In the genomic region with DNA sequence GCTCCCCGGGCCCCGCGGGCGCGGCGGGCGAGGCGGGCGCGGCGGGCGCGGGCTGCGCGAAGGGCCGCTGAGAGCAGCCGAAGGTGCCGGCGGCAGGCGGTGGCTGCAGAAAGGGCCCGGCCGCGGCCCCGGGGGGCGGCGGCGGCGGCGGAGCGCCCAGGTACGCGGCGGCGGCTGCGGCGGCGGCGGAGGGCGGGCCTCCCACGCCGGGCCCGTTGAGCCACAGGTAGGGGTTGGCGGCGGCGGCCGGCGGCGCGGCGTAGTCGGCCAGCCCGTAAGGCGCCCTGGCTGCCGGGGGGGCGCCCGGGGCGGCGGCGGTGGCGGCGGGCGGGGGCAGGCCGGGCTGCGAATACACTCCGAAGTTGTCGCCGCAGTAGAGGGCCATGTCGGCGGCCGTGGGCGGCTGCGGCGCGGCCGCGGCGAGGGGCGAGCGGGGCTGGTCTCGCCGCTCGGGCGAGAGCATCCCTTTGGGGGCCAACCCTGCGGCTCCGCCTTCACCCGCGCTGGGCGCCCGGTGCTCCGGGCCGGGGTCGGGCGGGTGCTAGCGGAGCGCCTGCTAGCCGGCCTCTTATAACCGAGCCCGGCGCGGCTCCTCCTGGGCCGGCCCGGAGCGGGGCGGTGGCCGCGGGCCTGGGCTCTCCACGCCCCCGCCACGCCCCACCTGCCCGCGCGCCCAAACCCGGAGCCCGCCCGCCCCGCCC, we compare ENCODE assay signal across 9 cellular contexts. TPM values are rescaled to one million over a fixed set of nuclear protein-coding genes. Genes with fewer than 3 reads are reported as not detected.
DNase-seq lines count a peak whose midpoint lies in the region; ATAC-seq lines count a peak whose summit lies in the region.
"Had no signal": no experiment of that assay in that cellular context is flagged by ENCODE, and none has a peak within 500 bp of the region (broad histone marks: within the 10 kb centered on the region; RNA-seq: fewer than 3 reads in every experiment).

Gene FOXI3 (minus strand): TSS at position 543 of the 701 bp plus-strand sequence. CDS start 158 bp downstream, at position 385.

- POLR2A ChIA-PET in CD4-positive, alpha-beta memory T cell (lab: Charles Lee; ENCODE audit: partially characterized antibody), result no interaction called here

- CTCF ChIA-PET in CD4-positive, alpha-beta memory T cell (lab: Charles Lee; ENCODE audit: partially characterized antibody), result no interaction called here

- peaks cover 5 to 17% (median 13%) of the 10 kb centered on the region in 4 donors for H3K4me1 Mint-ChIP-seq in CD4-positive, alpha-beta memory T cell
- H3K4me1 Mint-ChIP-seq in activated naive CD8-positive, alpha-beta T cell treated with anti-CD3 and anti-CD28 coated beads for 36 hours, result peaks cover 4% of the 10 kb centered on the region

- H3K4me3 ChIP-seq in CD4-positive, alpha-beta memory T cell (ENCODE audit: low read length in 2 of 2), result peak within 1 kb of the TSS in 1 of 2 donors; percentile 14

- intact Hi-C loops in CD4-positive, alpha-beta memory T cell (cut with micrococcal nuclease), result no loop called here
- intact Hi-C loops in cardiac septum (cut with DNase I), result no loop called here

- H3K4me3 Mint-ChIP-seq in CD4-positive, alpha-beta memory T cell, result peak within 1 kb of the TSS; percentile 73 to 89 (median 82)
- H3K4me3 Mint-ChIP-seq in activated naive CD8-positive, alpha-beta T cell treated with anti-CD3 and anti-CD28 coated beads for 36 hours, result peak within 1 kb of the TSS; percentile 76

- peaks cover 0 to 8% (median 2%) of the 10 kb centered on the region in 8 donors for H3K9me3 Mint-ChIP-seq in CD4-positive, alpha-beta memory T cell
- peaks cover 1% of the 10 kb centered on the region for H3K9me3 Mint-ChIP-seq in activated naive CD8-positive, alpha-beta T cell treated with anti-CD3 and anti-CD28 coated beads for 36 hours

- H3K9me3 ChIP-seq in CD4-positive, alpha-beta memory T cell (ENCODE audit: control insufficient read depth in 1 of 2, low read length in 2 of 2), result no peaks in the 10 kb centered on the region

- H3K36me3 ChIP-seq in CD4-positive, alpha-beta memory T cell (ENCODE audit: insufficient read depth, low read length), result no peaks in the 10 kb centered on the region

- ATAC-seq in HG02884 (IDR thresholded peaks at IDR 0.05; ENCODE audit: unreplicated experiment), result peak; percentile 42

- DNase-seq in CD4-positive, alpha-beta memory T cell, result peak in 1 of 5 donors; percentile 5
- DNase-seq in activated naive CD8-positive, alpha-beta T cell treated with anti-CD3 and anti-CD28 coated beads for 36 hours, result peak; percentile 21
- DNase-seq in mesenteric fat pad (ENCODE audit: low spot score) (peak; percentile 65), NCI-H446 treated with DMSO at 0.1 percent for 48 hours (lab: John Stamatoyannopoulos, UW) (no peak), HK-2 (ENCODE audit: unreplicated experiment) (no peak), cardiac septum (ENCODE audit: low spot score) (no peak)
- DNase-seq in activated effector memory CD4-positive, alpha-beta T cell treated with Interleukin-2 at 50 U/mL for 16 hours, result no peak

- peaks cover 50% of the 10 kb centered on the region in 2 donors for H3K27me3 Mint-ChIP-seq in CD4-positive, alpha-beta memory T cell
- peaks cover 80% of the 10 kb centered on the region for H3K27me3 Mint-ChIP-seq in activated naive CD8-positive, alpha-beta T cell treated with anti-CD3 and anti-CD28 coated beads for 36 hours

- H3K27ac ChIP-seq in CD4-positive, alpha-beta memory T cell (ENCODE audit: low read depth, low read length), result no peak within 1 kb of the TSS

- peaks cover 13% of the 10 kb centered on the region for H3K4me1 ChIP-seq in CD4-positive, alpha-beta memory T cell (ENCODE audit: insufficient read depth, low read length)

- no peaks in the 10 kb centered on the region for H3K36me3 Mint-ChIP-seq in CD4-positive, alpha-beta memory T cell
- no peaks in the 10 kb centered on the region for H3K36me3 Mint-ChIP-seq in activated naive CD8-positive, alpha-beta T cell treated with anti-CD3 and anti-CD28 coated beads for 36 hours

- H3K27ac Mint-ChIP-seq in CD4-positive, alpha-beta memory T cell, result peak within 1 kb of the TSS in 1 of 7 donors; percentile 18
- H3K27ac Mint-ChIP-seq in activated naive CD8-positive, alpha-beta T cell treated with anti-CD3 and anti-CD28 coated beads for 36 hours, result no peak within 1 kb of the TSS

- H3K27me3 ChIP-seq in CD4-positive, alpha-beta memory T cell (ENCODE audit: insufficient read depth, low read length), result peaks cover 26% of the 10 kb centered on the region

RNA-seq across cellular contexts. Expression of gene FOXI3, which starts in this region (rescaled TPM):
- total RNA-seq in CD4-positive, alpha-beta memory T cell, result not detected
- polyA plus RNA-seq in CD4-positive, alpha-beta memory T cell, result not detected
- not detected for total RNA-seq in activated naive CD8-positive, alpha-beta T cell treated with anti-CD3 and anti-CD28 coated beads for 36 hours
- not detected for total RNA-seq in mesenteric fat pad
- not detected for total RNA-seq in cardiac septum
- total RNA-seq: M059J had no signal

Comparison
In these comparisons a context has a peak if more than half of its experiments do, and no peak if none do; other contexts are left out.
1. Peak in DNase-seq in activated naive CD8-positive, alpha-beta T cell treated with anti-CD3 and anti-CD28 coated beads for 36 hours; RNA of the gene not detected or under 1 TPM.
2. Peak in DNase-seq in mesenteric fat pad; RNA of the gene not detected or under 1 TPM.